ENCODE assay signal across 18 cellular contexts in genomic region chr14:70190156-70190555, GRCh38. TPM values are rescaled to one million over a fixed set of nuclear protein-coding genes. Genes with fewer than 3 reads are reported as not detected.
"Had no signal": no experiment of that assay in that cellular context is flagged by ENCODE, and none has a peak within 500 bp of the region (broad histone marks: within the 10 kb centered on the region; RNA-seq: fewer than 3 reads in every experiment).

No MANE protein-coding gene starts in this region.

- H3K27ac Mint-ChIP-seq: activated naive CD4-positive, alpha-beta T cell treated with anti-CD3 and anti-CD28 coated beads, Interleukin-2, amount 50 U/mL, for 72 hours; activated T-cell treated with anti-CD3 and anti-CD28 coated beads, Interleukin-2, amount 50 U/mL, for 72 hours; dendritic cell treated with granulocyte-macrophage colony-stimulating factor and Interleukin-4, amounts not matched to agents 40 ng/mL and 50 ng/mL, for 4 days; mesothelial cell of epicardium; T-helper 1 cell treated with Interleukin-12 subunit alpha and Interleukin-12 subunit beta and Interleukin-4 antibody, amounts not matched to agents 30 μg/mL and 1 μg/mL, for 36 hours had no signal

- H3K4me3 Mint-ChIP-seq: dendritic cell treated with granulocyte-macrophage colony-stimulating factor and Interleukin-4, amounts not matched to agents 40 ng/mL and 50 ng/mL, for 4 days had no signal

- H3K4me3 ChIP-seq: adrenal gland, lung, thyroid gland had no signal

- H3K36me3 ChIP-seq: adrenal gland, neutrophil, thyroid gland had no signal

- H3K9me3 Mint-ChIP-seq: activated naive CD4-positive, alpha-beta T cell treated with anti-CD3 and anti-CD28 coated beads, Interleukin-2, amount 50 U/mL, for 72 hours; dendritic cell treated with granulocyte-macrophage colony-stimulating factor and Interleukin-4, amounts not matched to agents 40 ng/mL and 50 ng/mL, for 4 days; T-helper 1 cell treated with Interleukin-12 subunit alpha and Interleukin-12 subunit beta and Interleukin-4 antibody, amounts not matched to agents 30 μg/mL and 1 μg/mL, for 36 hours had no signal

- H3K9me3 ChIP-seq: adrenal gland, neutrophil, thyroid gland had no signal

- H3K27me3 ChIP-seq: thyroid gland had no signal

- H3K36me3 Mint-ChIP-seq: mesothelial cell of epicardium had no signal

- H3K27ac ChIP-seq: adrenal gland, neutrophil, thyroid gland had no signal

- ATAC-seq: activated naive CD4-positive, alpha-beta T cell treated with anti-CD3 and anti-CD28 coated beads, Interleukin-2, amount 50 U/mL, for 72 hours; activated T-cell treated with anti-CD3 and anti-CD28 coated beads, Interleukin-2, amount 50 U/mL, for 72 hours had no signal

- DNase-seq: activated CD4-positive, alpha-beta T cell treated with anti-CD3 and anti-CD28 coated beads for 1 hour; activated CD8-positive, alpha-beta memory T cell treated with anti-CD3 and anti-CD28 coated beads for 24 hours; activated gamma-delta T cell treated with Interleukin-2 at 50 U/mL for 16 hours; activated T-cell treated with anti-CD3 and anti-CD28 coated beads, Interleukin-2, amount 50 U/mL, for 72 hours; adrenal gland; effector memory CD4-positive, alpha-beta T cell; left cardiac atrium; stimulated activated CD4-positive, alpha-beta T cell treated with anti-CD3 and anti-CD28 coated beads, Interleukin-2, amount 100 ng/mL, for 24 hours; stimulated activated naive CD4-positive, alpha-beta T cell treated with Interleukin-2 at 50 U/mL for 16 hours; thyroid gland had no signal

RNA-seq across cellular contexts. Expression of gene SLC8A3, which starts 1.4 kb away (rescaled TPM):
- total RNA-seq: endothelial cell of umbilical vein, fibroblast of villous mesenchyme had no signal
- polyA plus RNA-seq: endothelial cell of umbilical vein had no signal
